In genomic region chr19:51091895-51092873, GRCh38 we compare ENCODE assay signal across 26 cellular contexts. TPM values are rescaled to one million over a fixed set of nuclear protein-coding genes. Genes with fewer than 3 reads are reported as not detected.
DNase-seq lines count a peak whose midpoint lies in the region; ATAC-seq, FAIRE-seq and TF ChIP-seq lines count a peak whose summit lies in the region.
"Had no signal": no experiment of that assay in that cellular context is flagged by ENCODE, and none has a peak within 500 bp of the region (broad histone marks: within the 10 kb centered on the region; RNA-seq: fewer than 3 reads in every experiment).

No MANE protein-coding gene starts in this region.

- H4K20me1 ChIP-seq in H9 (ENCODE audit: control insufficient read depth, insufficient read depth, insufficient read length) = no peaks in the 10 kb centered on the region

- H3K4me1 ChIP-seq in prostate gland (replicated peaks) = peaks cover 7% of the 10 kb centered on the region
- no peaks in the 10 kb centered on the region for H3K4me1 ChIP-seq in H9 (ENCODE audit: insufficient read depth, low read length)
- H3K4me1 ChIP-seq: tibial nerve had no signal

- no peak overlapping the region for H2BK5ac ChIP-seq in H9 (ENCODE audit: insufficient read length, low read length)

- H3K4ac ChIP-seq in H9 (ENCODE audit: low read depth, low read length) = no peak overlapping the region

- H2BK15ac ChIP-seq in H9 (ENCODE audit: low read depth, low read length) = no peak overlapping the region

- H2BK20ac ChIP-seq in H9 (ENCODE audit: low read depth, low read length, poor library complexity, severe bottlenecking) = no peak overlapping the region

- H3K27me3 ChIP-seq in bronchial epithelial cell (ENCODE audit: control insufficient read depth, insufficient read depth, low read length) = peaks cover 11% of the 10 kb centered on the region
- no peaks in the 10 kb centered on the region for H3K27me3 ChIP-seq in prostate gland (replicated peaks; ENCODE audit: insufficient read depth)
- no peaks in the 10 kb centered on the region for H3K27me3 ChIP-seq in H9 (ENCODE audit: insufficient read depth, low read length)
- H3K27me3 ChIP-seq: BLaER1, brain microvascular endothelial cell, stomach, tibial nerve had no signal

- intact Hi-C loops in prostate gland (cut with DNase I) = no loop called here

- no peaks in the 10 kb centered on the region for H3K9me3 Mint-ChIP-seq in H9
- H3K9me3 Mint-ChIP-seq: memory B cell; T-helper 2 cell treated with Interferon-gamma antibody and Interleukin-4, amounts not matched to agents 5 μg/mL and 100 μg/mL, for 36 hours had no signal

- H3K79me2 ChIP-seq in H9 (ENCODE audit: insufficient read depth, low read length) = no peaks in the 10 kb centered on the region

- ATAC-seq in HG02970 (IDR thresholded peaks at IDR 0.05; ENCODE audit: low FRiP score, unreplicated experiment) = no peak
- ATAC-seq: A549 had no signal

- H2AFZ ChIP-seq in H9 (ENCODE audit: low read length) = no peak overlapping the region

- no peak overlapping the region for H4K91ac ChIP-seq in H9 (ENCODE audit: insufficient read length, low read depth, low read length)

- DNase-seq in NCI-H1417 (lab: John Stamatoyannopoulos, UW) (peak; percentile 41 to 86 (median 72)), NCI-H1417 treated with DMSO at 0.1 percent for 48 hours (lab: John Stamatoyannopoulos, UW) (no peak), KG1 (lab: John Stamatoyannopoulos, UW) (peak; percentile 1), bronchial epithelial cell (ENCODE audit: low read depth) (no peak), prostate gland (ENCODE audit: low spot score) (no peak), GM10266 (ENCODE audit: extremely low spot score) (no peak), H9 (no peak)
- DNase-seq: activated effector memory CD4-positive, alpha-beta T cell treated with Interleukin-2 at 50 U/mL for 16 hours; brain microvascular endothelial cell; GF-D8; KBM-7; NCI-H2081; NCI-H446 treated with DMSO at 0.1 percent for 48 hours; occipital lobe; SK-N-SH; stimulated activated CD4-positive, alpha-beta T cell treated with anti-CD3 and anti-CD28 coated beads, Interleukin-4, amount 100 ng/mL, for 24 hours; stomach; WERI-Rb-1 had no signal

- no peak overlapping the region for H4K5ac ChIP-seq in H9 (ENCODE audit: insufficient read length, low read depth, low read length)

- H3K4me3 ChIP-seq in bronchial epithelial cell (ENCODE audit: low read depth, low read length) = no peak overlapping the region
- no peak overlapping the region for H3K4me3 ChIP-seq in prostate gland
- H3K4me3 ChIP-seq: A549, BLaER1, coronary artery, stomach, tibial nerve had no signal

- H2AK5ac ChIP-seq in H9 (ENCODE audit: insufficient read length, low read length) = no peak overlapping the region

- peak overlapping the region; percentile 62 to 64 for H3K27ac ChIP-seq in prostate gland
- H3K27ac ChIP-seq in H9 (ENCODE audit: insufficient read length, low read depth, low read length) = no peak overlapping the region
- H3K27ac ChIP-seq: A549, BLaER1, brain microvascular endothelial cell, coronary artery, stomach, tibial nerve, WERI-Rb-1 had no signal

- H3K36me3 Mint-ChIP-seq in H9 (ENCODE audit: insufficient read depth in 1 of 3, low read depth in 3 of 3) = no peaks in the 10 kb centered on the region; a peak in 1 of 7 replicates

- no peak for TF ChIP-seq POLR2A in prostate gland (IDR thresholded peaks at IDR 0.05)

- TF ChIP-seq CTCF in bronchial epithelial cell (IDR thresholded peaks at IDR 0.05; ENCODE audit: insufficient read depth, low read length, severe bottlenecking) (no peak), prostate gland (IDR thresholded peaks at IDR 0.05) (no peak), GM10266 (IDR thresholded peaks at IDR 0.05; ENCODE audit: control insufficient read depth, insufficient read depth, low read depth, missing control alignments) (no peak), H9 (conservative IDR thresholded peaks at IDR 0.05) (no peak)

- no peaks in the 10 kb centered on the region for H3K36me3 ChIP-seq in bronchial epithelial cell (ENCODE audit: control insufficient read depth, insufficient read depth, low read length)
- no peaks in the 10 kb centered on the region for H3K36me3 ChIP-seq in prostate gland
- H3K36me3 ChIP-seq: brain microvascular endothelial cell, stomach, tibial nerve, WERI-Rb-1 had no signal

- no peak overlapping the region for H3K4me2 ChIP-seq in H9 (ENCODE audit: insufficient read depth, insufficient read length, low read length)
- H3K4me2 ChIP-seq: A549, BLaER1, SK-N-SH had no signal

- H3K23me2 ChIP-seq in H9 (ENCODE audit: insufficient read length, low read depth, low read length, poor library complexity, severe bottlenecking) = no peaks in the 10 kb centered on the region

- H4K8ac ChIP-seq in H9 (replicated peaks; ENCODE audit: insufficient read length, low read depth, low read length) = no peak overlapping the region

- no peak overlapping the region for H2BK12ac ChIP-seq in H9 (ENCODE audit: insufficient read length, low read depth, low read length)

- no peak overlapping the region for H3K27ac Mint-ChIP-seq in H9
- H3K27ac Mint-ChIP-seq: memory B cell; T-helper 2 cell treated with Interferon-gamma antibody and Interleukin-4, amounts not matched to agents 5 μg/mL and 100 μg/mL, for 36 hours had no signal

- no peak overlapping the region for H3K56ac ChIP-seq in H9 (ENCODE audit: insufficient read length, low read depth, low read length)

- no peak overlapping the region for H3K14ac ChIP-seq in H9 (ENCODE audit: insufficient read depth, low read length)

- 29% methylated on average over 16 of the region's 16 CpGs for WGBS in prostate gland
- no CpG with 5 or more reads among the region's 16 CpGs for WGBS in H9 (ENCODE audit: extremely low coverage, insufficient read length, low lambda C conversion rate)

- no peak overlapping the region for H3K9ac ChIP-seq in H9 (ENCODE audit: extremely low read depth, insufficient read length, low read length)
- H3K9ac ChIP-seq: BLaER1, SK-N-SH had no signal

- H3K27me3 Mint-ChIP-seq in H9 (ENCODE audit: low read depth) = peaks cover 5% of the 10 kb centered on the region
- H3K27me3 Mint-ChIP-seq: memory B cell had no signal

- H3T11ph ChIP-seq in H9 (ENCODE audit: low read length) = no peak overlapping the region

- FAIRE-seq in bronchial epithelial cell (lab: Jason Lieb, UNC) = peak; percentile 62
- FAIRE-seq: A549 had no signal

- no peak overlapping the region for H3K23ac ChIP-seq in H9 (ENCODE audit: insufficient read length, low read depth, low read length)

- no peak overlapping the region for H3K18ac ChIP-seq in H9 (ENCODE audit: insufficient read length, low read depth, low read length)

- no peak overlapping the region for H2BK120ac ChIP-seq in H9 (ENCODE audit: low read depth, low read length, poor library complexity, severe bottlenecking)

- no peak overlapping the region for H3K4me3 Mint-ChIP-seq in H9
- H3K4me3 Mint-ChIP-seq: memory B cell; T-helper 2 cell treated with Interferon-gamma antibody and Interleukin-4, amounts not matched to agents 5 μg/mL and 100 μg/mL, for 36 hours had no signal

- H3K9me3 ChIP-seq in prostate gland (no peaks in the 10 kb centered on the region), H9 (ENCODE audit: control insufficient read depth, low read depth, low read length) (no peaks in the 10 kb centered on the region)
- H3K9me3 ChIP-seq: A549, BLaER1, SK-N-SH, stomach, tibial nerve had no signal

- peaks cover 17 to 28% of the 10 kb centered on the region in 2 experiments for H3K4me1 Mint-ChIP-seq in H9

- H3K79me1 ChIP-seq in H9 (ENCODE audit: insufficient read depth, low read depth, low read length, poor library complexity, severe bottlenecking) = no peaks in the 10 kb centered on the region

RNA-seq across cellular contexts. Expression of gene KLK14, which starts 9.5 kb away (rescaled TPM):
- not detected in 2 replicates for total RNA-seq in bronchial epithelial cell
- total RNA-seq in prostate gland = 1 to 10 TPM; 4.2 to 5.3 TPM
- 0.26 and 0.46 TPM in 2 replicates for total RNA-seq in H9 (2021)
- total RNA-seq: HT-29, occipital lobe, stomach, tibial nerve had no signal

RNA-seq across cellular contexts. Expression of gene CTU1, which starts 16.0 kb away (rescaled TPM):
- total RNA-seq in bronchial epithelial cell (7.3 and 7.6 TPM in 2 replicates), prostate gland (10 to 100 TPM; 18.7 to 21.4 TPM), H9 (2021) (8.0 and 8.8 TPM in 2 replicates)

RNA-seq across cellular contexts. Expression of gene KLK13, which starts 27.3 kb away (rescaled TPM):
- total RNA-seq in bronchial epithelial cell (0.26 and 0.51 TPM in 2 replicates), prostate gland (under 1 TPM in 1 of 2 donors, not detected in 1; 0.77 TPM), H9 (2021) (3.0 and 4.2 TPM in 2 replicates)
- total RNA-seq: HT-29, occipital lobe had no signal

RNA-seq across cellular contexts. Expression of gene SIGLEC9, which starts 32.5 kb away (rescaled TPM):
- not detected in 2 replicates for total RNA-seq in bronchial epithelial cell
- total RNA-seq in prostate gland = 1 to 10 TPM in 1 of 2 donors, under 1 TPM in 1; 0.77 to 8.2 TPM
- not detected in 2 replicates for total RNA-seq in H9 (2021)
- total RNA-seq: HT-29 had no signal

RNA-seq across cellular contexts. Expression of gene SIGLEC7, which starts 49.9 kb away (rescaled TPM):
- total RNA-seq in bronchial epithelial cell (not detected in 2 replicates), prostate gland (not detected), H9 (2021) (not detected in 2 replicates)
- total RNA-seq: HT-29 had no signal

Comparison
In these comparisons a context has a peak if more than half of its experiments do, and no peak if none do; other contexts are left out.
1. DNase-seq: peak in NCI-H1417 (3 of 3) and KG1 (single experiment); none in NCI-H1417 treated with DMSO at 0.1 percent for 48 hours (single experiment), bronchial epithelial cell (single experiment), prostate gland (single experiment), GM10266 (single experiment) and H9 (single experiment).